ENCODE assay signal across 1 cellular context in the genomic region with DNA sequence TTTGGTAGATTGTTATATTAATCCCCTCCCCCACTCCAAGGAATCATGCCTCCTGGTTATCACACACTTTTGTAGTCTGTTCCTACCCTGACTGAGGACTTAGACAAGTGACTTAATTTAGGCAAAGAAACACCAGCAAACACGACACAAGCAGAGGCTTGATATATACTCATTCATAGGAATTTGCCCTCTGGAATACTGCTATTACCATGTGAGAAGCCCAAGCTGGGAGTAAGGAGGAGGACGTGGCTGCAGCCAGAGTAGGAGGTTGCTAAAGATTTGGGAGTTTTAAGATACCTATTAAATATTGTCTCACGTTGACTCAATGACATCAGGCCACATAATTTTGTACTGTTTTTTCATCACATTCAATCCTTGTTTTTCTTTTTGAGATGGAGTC.
TF ChIP-seq lines count a peak whose summit lies in the region.

No MANE protein-coding gene starts in this region.

TF ChIP-seq in WTC11, 78 proteins besides CTCF, POLR2A, EP300 and RAD21 (continued from another document):
- TF ChIP-seq, protein P1, sequence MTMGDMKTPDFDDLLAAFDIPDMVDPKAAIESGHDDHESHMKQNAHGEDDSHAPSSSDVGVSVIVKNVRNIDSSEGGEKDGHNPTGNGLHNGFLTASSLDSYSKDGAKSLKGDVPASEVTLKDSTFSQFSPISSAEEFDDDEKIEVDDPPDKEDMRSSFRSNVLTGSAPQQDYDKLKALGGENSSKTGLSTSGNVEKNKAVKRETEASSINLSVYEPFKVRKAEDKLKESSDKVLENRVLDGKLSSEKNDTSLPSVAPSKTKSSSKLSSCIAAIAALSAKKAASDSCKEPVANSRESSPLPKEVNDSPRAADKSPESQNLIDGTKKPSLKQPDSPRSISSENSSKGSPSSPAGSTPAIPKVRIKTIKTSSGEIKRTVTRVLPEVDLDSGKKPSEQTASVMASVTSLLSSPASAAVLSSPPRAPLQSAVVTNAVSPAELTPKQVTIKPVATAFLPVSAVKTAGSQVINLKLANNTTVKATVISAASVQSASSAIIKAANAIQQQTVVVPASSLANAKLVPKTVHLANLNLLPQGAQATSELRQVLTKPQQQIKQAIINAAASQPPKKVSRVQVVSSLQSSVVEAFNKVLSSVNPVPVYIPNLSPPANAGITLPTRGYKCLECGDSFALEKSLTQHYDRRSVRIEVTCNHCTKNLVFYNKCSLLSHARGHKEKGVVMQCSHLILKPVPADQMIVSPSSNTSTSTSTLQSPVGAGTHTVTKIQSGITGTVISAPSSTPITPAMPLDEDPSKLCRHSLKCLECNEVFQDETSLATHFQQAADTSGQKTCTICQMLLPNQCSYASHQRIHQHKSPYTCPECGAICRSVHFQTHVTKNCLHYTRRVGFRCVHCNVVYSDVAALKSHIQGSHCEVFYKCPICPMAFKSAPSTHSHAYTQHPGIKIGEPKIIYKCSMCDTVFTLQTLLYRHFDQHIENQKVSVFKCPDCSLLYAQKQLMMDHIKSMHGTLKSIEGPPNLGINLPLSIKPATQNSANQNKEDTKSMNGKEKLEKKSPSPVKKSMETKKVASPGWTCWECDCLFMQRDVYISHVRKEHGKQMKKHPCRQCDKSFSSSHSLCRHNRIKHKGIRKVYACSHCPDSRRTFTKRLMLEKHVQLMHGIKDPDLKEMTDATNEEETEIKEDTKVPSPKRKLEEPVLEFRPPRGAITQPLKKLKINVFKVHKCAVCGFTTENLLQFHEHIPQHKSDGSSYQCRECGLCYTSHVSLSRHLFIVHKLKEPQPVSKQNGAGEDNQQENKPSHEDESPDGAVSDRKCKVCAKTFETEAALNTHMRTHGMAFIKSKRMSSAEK (CRISPR knock-in tag; IDR thresholded peaks at IDR 0.05; ENCODE audit: borderline replicate concordance): no peak
- TF ChIP-seq, protein P2, sequence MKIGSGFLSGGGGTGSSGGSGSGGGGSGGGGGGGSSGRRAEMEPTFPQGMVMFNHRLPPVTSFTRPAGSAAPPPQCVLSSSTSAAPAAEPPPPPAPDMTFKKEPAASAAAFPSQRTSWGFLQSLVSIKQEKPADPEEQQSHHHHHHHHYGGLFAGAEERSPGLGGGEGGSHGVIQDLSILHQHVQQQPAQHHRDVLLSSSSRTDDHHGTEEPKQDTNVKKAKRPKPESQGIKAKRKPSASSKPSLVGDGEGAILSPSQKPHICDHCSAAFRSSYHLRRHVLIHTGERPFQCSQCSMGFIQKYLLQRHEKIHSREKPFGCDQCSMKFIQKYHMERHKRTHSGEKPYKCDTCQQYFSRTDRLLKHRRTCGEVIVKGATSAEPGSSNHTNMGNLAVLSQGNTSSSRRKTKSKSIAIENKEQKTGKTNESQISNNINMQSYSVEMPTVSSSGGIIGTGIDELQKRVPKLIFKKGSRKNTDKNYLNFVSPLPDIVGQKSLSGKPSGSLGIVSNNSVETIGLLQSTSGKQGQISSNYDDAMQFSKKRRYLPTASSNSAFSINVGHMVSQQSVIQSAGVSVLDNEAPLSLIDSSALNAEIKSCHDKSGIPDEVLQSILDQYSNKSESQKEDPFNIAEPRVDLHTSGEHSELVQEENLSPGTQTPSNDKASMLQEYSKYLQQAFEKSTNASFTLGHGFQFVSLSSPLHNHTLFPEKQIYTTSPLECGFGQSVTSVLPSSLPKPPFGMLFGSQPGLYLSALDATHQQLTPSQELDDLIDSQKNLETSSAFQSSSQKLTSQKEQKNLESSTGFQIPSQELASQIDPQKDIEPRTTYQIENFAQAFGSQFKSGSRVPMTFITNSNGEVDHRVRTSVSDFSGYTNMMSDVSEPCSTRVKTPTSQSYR (CRISPR knock-in tag; IDR thresholded peaks at IDR 0.05): no peak
- TF ChIP-seq JAZF1 (CRISPR knock-in tag; IDR thresholded peaks at IDR 0.05): no peak
